1 cellular context compared by ENCODE assay signal in genomic region chr4:1029536-1029935, GRCh38.
A peak's percentile ranks its signal among the peaks of the same experiment; 100 is the strongest.
TF ChIP-seq lines count a peak whose summit lies in the region.

No MANE protein-coding gene starts in this region.

TF ChIP-seq in HepG2, 621 proteins besides CTCF, POLR2A, EP300 and RAD21:
- TF ChIP-seq CBX2 (IDR thresholded peaks at IDR 0.05; ENCODE audit: low read depth, low read length) (no peak), CBX2 (CRISPR knock-in tag; IDR thresholded peaks at IDR 0.05; ENCODE audit: low read depth) (no peak), HNRNPL (IDR thresholded peaks at IDR 0.05; ENCODE audit: low read depth, low read length) (0 out of 2 replicates have a peak, but pooled peaks have one; percentile 34), AGO2 (optimal IDR thresholded peaks at IDR 0.05; ENCODE audit: low read depth, low read length) (peak; percentile 10)
